Comparison of ENCODE assay signal across 1 cellular context in genomic region chr20:23508896-23509579, GRCh38.
A peak's percentile ranks its signal among the peaks of the same experiment; 100 is the strongest.
TF ChIP-seq lines count a peak whose summit lies in the region.

No MANE protein-coding gene starts in this region.

TF ChIP-seq in HepG2, 621 proteins besides CTCF, POLR2A, EP300 and RAD21 (continued from another document and continues in another):
- peak; percentile 33; the same call in 1 of the 2 replicates for TF ChIP-seq ZNF280B (CRISPR knock-in tag; IDR thresholded peaks at IDR 0.05; ENCODE audit: borderline replicate concordance)
- peak; percentile 20 for TF ChIP-seq ZNF883 (CRISPR knock-in tag; IDR thresholded peaks at IDR 0.05; ENCODE audit: not compliant biosample characterization)
- TF ChIP-seq REST (IDR thresholded peaks at IDR 0.05; ENCODE audit: borderline replicate concordance in 1 of 2, low read depth in 1 of 2, low read length in 2 of 2) = no peak
- TF ChIP-seq TAF15 (IDR thresholded peaks at IDR 0.05; ENCODE audit: low read depth, low read length, poor library complexity, severe bottlenecking) = no peak
- peak; percentile 34; the same call in 1 of the 2 replicates for TF ChIP-seq SALL1 (CRISPR knock-in tag; IDR thresholded peaks at IDR 0.05)
- peak; percentile 85 for TF ChIP-seq ZNF644 (CRISPR knock-in tag; IDR thresholded peaks at IDR 0.05; ENCODE audit: low read depth)
- no peak; the same call in 1 of the 2 replicates for TF ChIP-seq SP2 (CRISPR knock-in tag; IDR thresholded peaks at IDR 0.05)
- 0 out of 2 replicates have a peak, but pooled peaks have one; percentile 18 for TF ChIP-seq MAX (IDR thresholded peaks at IDR 0.05)
- TF ChIP-seq TOPORS (CRISPR knock-in tag; IDR thresholded peaks at IDR 0.05) = no peak
- TF ChIP-seq NR0B2 (CRISPR knock-in tag; IDR thresholded peaks at IDR 0.05) = peak; percentile 35; the same call in 1 of the 2 replicates
- TF ChIP-seq NFRKB (IDR thresholded peaks at IDR 0.05) = no peak
- TF ChIP-seq ZNF260 (CRISPR knock-in tag; IDR thresholded peaks at IDR 0.05; ENCODE audit: borderline replicate concordance, low read depth) = no peak
- no peak for TF ChIP-seq ZZZ3 (CRISPR knock-in tag; IDR thresholded peaks at IDR 0.05; ENCODE audit: borderline replicate concordance)
- TF ChIP-seq KDM2A (CRISPR knock-in tag; IDR thresholded peaks at IDR 0.05; ENCODE audit: borderline replicate concordance, low read depth) = peak; percentile 51; the same call in 1 of the 2 replicates
- TF ChIP-seq ZNF687 (CRISPR knock-in tag; IDR thresholded peaks at IDR 0.05) = peak; percentile 68
- TF ChIP-seq ELF3 (CRISPR knock-in tag; IDR thresholded peaks at IDR 0.05) = peak; percentile 81
- TF ChIP-seq CREB3 (CRISPR knock-in tag; IDR thresholded peaks at IDR 0.05) = no peak
- no peak for TF ChIP-seq MZF1 (CRISPR knock-in tag; IDR thresholded peaks at IDR 0.05; ENCODE audit: borderline replicate concordance)
- no peak for TF ChIP-seq ZBTB4 (CRISPR knock-in tag; IDR thresholded peaks at IDR 0.05; ENCODE audit: borderline replicate concordance)
- no peak for TF ChIP-seq RFX3 (CRISPR knock-in tag; IDR thresholded peaks at IDR 0.05)
- no peak for TF ChIP-seq PRDM15 (CRISPR knock-in tag; IDR thresholded peaks at IDR 0.05)
- peak; percentile 10; the same call in 1 of the 2 replicates for TF ChIP-seq FOSL2 (CRISPR knock-in tag; IDR thresholded peaks at IDR 0.05)
- no peak for TF ChIP-seq IKZF4 (CRISPR knock-in tag; IDR thresholded peaks at IDR 0.05; ENCODE audit: borderline replicate concordance, low read depth, not compliant biosample characterization)
- 0 out of 2 replicates have a peak, but pooled peaks have one; percentile 12 for TF ChIP-seq CEBPG (CRISPR knock-in tag; IDR thresholded peaks at IDR 0.05)
- TF ChIP-seq AHR (CRISPR knock-in tag; IDR thresholded peaks at IDR 0.05) = no peak
- 0 out of 2 replicates have a peak, but pooled peaks have one; percentile 22 for TF ChIP-seq ZNF276 (CRISPR knock-in tag; IDR thresholded peaks at IDR 0.05; ENCODE audit: low read depth)
- TF ChIP-seq KAT8 (CRISPR knock-in tag; IDR thresholded peaks at IDR 0.05) = peak; percentile 59; the same call in 1 of the 2 replicates
- TF ChIP-seq TGIF2 (CRISPR knock-in tag; IDR thresholded peaks at IDR 0.05) = no peak
